23 cellular contexts compared by ENCODE assay signal in genomic region chr18:1392865-1393734, GRCh38.
"Had no signal": no experiment of that assay in that cellular context is flagged by ENCODE, and none has a peak within 500 bp of the region (broad histone marks: within the 10 kb centered on the region; RNA-seq: fewer than 3 reads in every experiment).

No MANE protein-coding gene starts in this region.

- H3K4me1 ChIP-seq: breast epithelium, tibial nerve had no signal

- H3K36me3 ChIP-seq: breast epithelium, tibial nerve had no signal

- H3K4me3 ChIP-seq: breast epithelium, coronary artery, tibial nerve had no signal

- H3K27ac ChIP-seq: breast epithelium, coronary artery, tibial nerve had no signal

- H3K9me3 ChIP-seq: breast epithelium had no signal

- DNase-seq: activated CD4-positive, alpha-beta T cell treated with anti-CD3 and anti-CD28 coated beads, Interleukin-2, amount 10 ng/mL, durations not matched to agents 24 days and 14 days; activated CD8-positive, alpha-beta memory T cell treated with anti-CD3 and anti-CD28 coated beads, Interleukin-2, amount 50 U/mL, for 4 hours; activated effector memory CD4-positive, alpha-beta T cell treated with anti-CD3 and anti-CD28 coated beads, Interleukin-2, amount 50 U/mL, for 16 hours; activated naive CD4-positive, alpha-beta T cell treated with anti-CD3 and anti-CD28 coated beads, Interleukin-2, amount 50 U/mL, for 16 hours; activated T-cell treated with anti-CD3 and anti-CD28 coated beads, Interleukin-2, amount 50 U/mL, for 48 hours; erythroblast; foreskin melanocyte; glutamatergic neuron; hypothalamus; midbrain; nephron progenitor cell; occipital lobe; retina; stimulated activated CD4-positive, alpha-beta T cell treated with anti-CD3 and anti-CD28 coated beads, Interleukin-12 subunit alpha, Interleukin-12 subunit beta, amount 100 ng/mL, for 4 hours; stimulated activated CD4-positive, alpha-beta T cell treated with anti-CD3 and anti-CD28 coated beads, Interleukin-1b, Interleukin-23, amount 100 ng/mL, for 48 hours; T-helper 9 cell had no signal

- FAIRE-seq: astrocyte, endometrium, keratinocyte, urothelium cell line had no signal

- H3K27me3 ChIP-seq: breast epithelium, tibial nerve had no signal
